ENCODE assay signal across 34 cellular contexts in the genomic region with DNA sequence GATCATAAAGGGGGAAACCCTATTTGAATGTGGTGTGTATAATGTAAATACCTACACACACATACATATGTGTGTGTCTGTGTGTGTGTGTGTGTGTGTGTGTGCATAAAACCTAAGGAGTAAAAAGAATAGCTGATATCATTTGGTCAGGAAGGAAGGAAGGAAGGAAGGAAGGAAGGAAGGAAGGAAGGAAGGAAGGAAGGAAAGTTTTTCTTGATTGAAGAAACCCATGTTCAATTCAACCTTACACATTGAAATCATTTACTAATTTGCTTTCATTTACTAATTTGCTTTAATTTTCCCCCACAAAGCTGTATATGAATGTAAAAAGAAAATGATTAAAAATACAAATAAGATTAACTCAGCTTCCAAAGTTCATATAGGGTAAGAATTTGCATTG.
"Had no signal": no experiment of that assay in that cellular context is flagged by ENCODE, and none has a peak within 500 bp of the region (broad histone marks: within the 10 kb centered on the region; RNA-seq: fewer than 3 reads in every experiment).

No MANE protein-coding gene starts in this region.

- DNase-seq: Karpas-422, Kasumi-1, MG63, MM.1S, MV-4-11, NCI-H1048, NCI-H1092, NCI-H1092 treated with DMSO at 0.1 percent for 48 hours, NCI-H1105, NCI-H1105 treated with DMSO at 0.1 percent for 48 hours, NCI-H1417, NCI-H1417 treated with DMSO at 0.1 percent for 48 hours, NCI-H1436, NCI-H1436 treated with DMSO at 0.1 percent for 48 hours, NCI-H146, NCI-H1694, NCI-H1694 treated with DMSO at 0.1 percent for 48 hours, NCI-H187, NCI-H187 treated with DMSO at 0.1 percent for 48 hours, NCI-H1930, NCI-H2029, NCI-H2029 treated with DMSO at 0.1 percent for 48 hours, NCI-H2081, NCI-H2081 treated with DMSO at 0.1 percent for 48 hours, NCI-H2107, NCI-H2171, NCI-H2171 treated with DMSO at 0.1 percent for 48 hours, NCI-H2227 treated with DMSO at 0.1 percent for 48 hours, NCI-H226, NCI-H345, NCI-H446, NCI-H446 treated with DMSO at 0.1 percent for 48 hours, NCI-H510A, NCI-H510A treated with DMSO at 0.1 percent for 48 hours had no signal

- H3K36me3 ChIP-seq: MG63 had no signal

- H3K9me3 ChIP-seq: MG63 had no signal

- H3K27me3 ChIP-seq: MG63 had no signal

- H3K4me3 ChIP-seq: MG63 had no signal
